11 cellular contexts compared by ENCODE assay signal in the genomic region with DNA sequence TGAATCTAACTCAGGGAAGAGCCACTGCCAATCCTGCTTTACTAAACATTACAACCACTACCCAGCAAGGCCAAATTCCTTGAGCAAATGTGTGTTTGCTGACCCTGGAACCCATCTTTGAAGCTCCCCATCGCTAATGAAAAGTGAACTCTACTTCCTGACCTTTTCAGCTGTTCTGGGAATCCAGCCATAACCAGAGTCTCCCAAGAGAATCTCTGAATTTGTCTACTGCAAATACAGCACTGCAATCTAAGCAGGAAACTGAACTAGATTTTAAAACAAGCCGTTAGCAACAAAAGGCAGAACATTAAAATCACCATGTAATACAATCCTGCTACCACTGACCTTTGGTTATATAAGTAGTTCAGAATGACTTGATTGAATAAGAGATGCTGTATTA.
DNase-seq lines count a peak whose midpoint lies in the region; ATAC-seq, FAIRE-seq and TF ChIP-seq lines count a peak whose summit lies in the region.
"Had no signal": no experiment of that assay in that cellular context is flagged by ENCODE, and none has a peak within 500 bp of the region (broad histone marks: within the 10 kb centered on the region; RNA-seq: fewer than 3 reads in every experiment).

No MANE protein-coding gene starts in this region.

- ATAC-seq in GM23338 = no peak
- no peak for ATAC-seq in HG02938 (IDR thresholded peaks at IDR 0.05; ENCODE audit: unreplicated experiment)
- ATAC-seq: activated CD8-positive, alpha-beta T cell treated with anti-CD3 and anti-CD28 coated beads for 36 hours; stimulated activated memory B cell treated with anti-CD40 and anti-IgM and Interleukin-4, amounts not matched to agents 10 μg/mL and 1 μg/mL and 100 μg/mL, for 72 hours had no signal

- H3K36me3 Mint-ChIP-seq in GM23338 (ENCODE audit: low read depth) (peaks cover 3% of the 10 kb centered on the region; the same call in 1 of the 3 replicates), astrocyte (ENCODE audit: low read depth, unreplicated experiment) (no peaks in the 10 kb centered on the region)
- H3K36me3 Mint-ChIP-seq: stimulated activated memory B cell treated with anti-CD40 and anti-IgM and Interleukin-4, amounts not matched to agents 10 μg/mL and 1 μg/mL and 100 μg/mL, for 72 hours had no signal

- H3K9ac ChIP-seq in astrocyte (ENCODE audit: low read length) = no peak overlapping the region

- H3K4me1 Mint-ChIP-seq in GM23338 (peaks cover 53% of the 10 kb centered on the region), astrocyte (ENCODE audit: low read depth, unreplicated experiment) (peaks cover 29% of the 10 kb centered on the region)
- H3K4me1 Mint-ChIP-seq: stimulated activated memory B cell treated with anti-CD40 and anti-IgM and Interleukin-4, amounts not matched to agents 10 μg/mL and 1 μg/mL and 100 μg/mL, for 72 hours had no signal

- H3K4me1 ChIP-seq in GM23338 (ENCODE audit: insufficient read depth) (peaks cover 28% of the 10 kb centered on the region), astrocyte (ENCODE audit: insufficient read depth, low read length) (peaks cover 9% of the 10 kb centered on the region), small intestine (ENCODE audit: control insufficient read depth in 2 of 2, insufficient read depth in 1 of 2, low read depth in 1 of 2, low read length in 1 of 2) (no peaks in the 10 kb centered on the region)

- H3K9me2 ChIP-seq in GM23338 (ENCODE audit: insufficient read depth) = 0 out of 2 replicates have a peak, but pooled peaks cover 3% of the 10 kb centered on the region

- peaks cover 19% of the 10 kb centered on the region for H3K79me2 ChIP-seq in GM23338 (replicated peaks; ENCODE audit: insufficient read depth)
- H3K79me2 ChIP-seq in astrocyte (ENCODE audit: insufficient read depth, low read length) = no peaks in the 10 kb centered on the region

- FAIRE-seq in astrocyte (lab: Jason Lieb, UNC) (peak; percentile 56), islet of Langerhans (lab: Jason Lieb, UNC) (peak; percentile 77), small intestine (lab: Jason Lieb, UNC) (no peak)

- H3K27ac Mint-ChIP-seq in GM23338 (no peak overlapping the region), astrocyte (ENCODE audit: unreplicated experiment) (peak overlapping the region; percentile 44)
- H3K27ac Mint-ChIP-seq: activated CD8-positive, alpha-beta T cell treated with anti-CD3 and anti-CD28 coated beads for 36 hours; stimulated activated memory B cell treated with anti-CD40 and anti-IgM and Interleukin-4, amounts not matched to agents 10 μg/mL and 1 μg/mL and 100 μg/mL, for 72 hours had no signal

- TF ChIP-seq CTCF in GM23338 (conservative IDR thresholded peaks at IDR 0.05; ENCODE audit: low read depth in 2 of 2) (no peak), astrocyte (IDR thresholded peaks at IDR 0.05; ENCODE audit: insufficient read depth, low read depth, low read length) (no peak)

- no peaks in the 10 kb centered on the region for H3F3A ChIP-seq in GM23338 (replicated peaks; ENCODE audit: low read depth)

- no peaks in the 10 kb centered on the region for H3K27me3 ChIP-seq in GM23338 (ENCODE audit: insufficient read depth)
- no peaks in the 10 kb centered on the region for H3K27me3 ChIP-seq in astrocyte (ENCODE audit: insufficient read depth, low read length)
- H3K27me3 ChIP-seq in small intestine (ENCODE audit: control insufficient read depth in 2 of 2, insufficient read depth in 2 of 2, low read length in 2 of 2) = no peaks in the 10 kb centered on the region

- H4K20me1 ChIP-seq in GM23338 (replicated peaks; ENCODE audit: insufficient read depth) (no peaks in the 10 kb centered on the region; the same call in 1 of the 2 replicates), astrocyte (ENCODE audit: insufficient read depth, low read length) (peaks cover 21% of the 10 kb centered on the region)

- H3K27ac ChIP-seq in GM23338 (ENCODE audit: low read depth) (0 out of 2 replicates have a peak overlapping the region, but pooled peaks have one; percentile 20), astrocyte (ENCODE audit: low read depth, low read length) (no peak overlapping the region), small intestine (ENCODE audit: low read depth in 1 of 2, low read length in 1 of 2) (no peak overlapping the region)
- H3K27ac ChIP-seq: psoas muscle had no signal

- intact Hi-C loops in posterior vena cava (cut with DNase I) = no loop called here

- H3K9me3 ChIP-seq in astrocyte (ENCODE audit: insufficient read depth, low read depth, low read length) (no peaks in the 10 kb centered on the region), small intestine (ENCODE audit: control insufficient read depth, low read depth) (no peaks in the 10 kb centered on the region)
- H3K9me3 ChIP-seq: psoas muscle had no signal

- WGBS in small intestine, 3 donors = 17 to 25% (median 20%) methylated on average over 2 of the region's 2 CpGs

- H3K4me3 ChIP-seq in GM23338 (no peak overlapping the region), astrocyte (ENCODE audit: insufficient read depth, low read depth, low read length) (no peak overlapping the region), small intestine (ENCODE audit: low read depth in 1 of 2, low read length in 2 of 2) (no peak overlapping the region)
- H3K4me3 ChIP-seq: psoas muscle had no signal

- no peaks in the 10 kb centered on the region; the same call in 2 of the 3 replicates for H3K9me3 Mint-ChIP-seq in GM23338
- no peaks in the 10 kb centered on the region for H3K9me3 Mint-ChIP-seq in astrocyte (ENCODE audit: unreplicated experiment)
- H3K9me3 Mint-ChIP-seq: activated CD8-positive, alpha-beta T cell treated with anti-CD3 and anti-CD28 coated beads for 36 hours; stimulated activated memory B cell treated with anti-CD40 and anti-IgM and Interleukin-4, amounts not matched to agents 10 μg/mL and 1 μg/mL and 100 μg/mL, for 72 hours had no signal

- H3K36me3 ChIP-seq in GM23338 (ENCODE audit: insufficient read depth) (no peaks in the 10 kb centered on the region), astrocyte (ENCODE audit: insufficient read depth, low read length) (no peaks in the 10 kb centered on the region), small intestine (ENCODE audit: control insufficient read depth in 2 of 2, insufficient read depth in 2 of 2, low read length in 2 of 2) (no peaks in the 10 kb centered on the region)

- H3K27me3 Mint-ChIP-seq in GM23338 (ENCODE audit: insufficient read depth, low read depth, poor library complexity) (peaks cover 4% of the 10 kb centered on the region), astrocyte (ENCODE audit: low read depth, unreplicated experiment) (no peaks in the 10 kb centered on the region)
- H3K27me3 Mint-ChIP-seq: stimulated activated memory B cell treated with anti-CD40 and anti-IgM and Interleukin-4, amounts not matched to agents 10 μg/mL and 1 μg/mL and 100 μg/mL, for 72 hours had no signal

- H2AFZ ChIP-seq in GM23338 (no peak overlapping the region), astrocyte (ENCODE audit: low read depth, low read length) (no peak overlapping the region)

- DNase-seq in GM23338 (ENCODE audit: low spot score) (no peak), astrocyte (ENCODE audit: low read depth) (peak; percentile 83), small intestine (peak; percentile 8), SHP77 treated with DMSO at 0.1 percent for 48 hours (lab: John Stamatoyannopoulos, UW) (no peak), posterior vena cava (ENCODE audit: low spot score) (no peak), NCI-H128 (lab: John Stamatoyannopoulos, UW; ENCODE audit: unreplicated experiment) (no peak)
- DNase-seq: activated CD8-positive, alpha-beta T cell treated with anti-CD3 and anti-CD28 coated beads for 36 hours; psoas muscle had no signal

- H3K4me2 ChIP-seq in GM23338 = no peak overlapping the region
- peak overlapping the region; percentile 18 for H3K4me2 ChIP-seq in astrocyte (ENCODE audit: low read length)

- H3K4me3 Mint-ChIP-seq in GM23338 = no peak overlapping the region
- H3K4me3 Mint-ChIP-seq in astrocyte (ENCODE audit: unreplicated experiment) = no peak overlapping the region
- H3K4me3 Mint-ChIP-seq: activated CD8-positive, alpha-beta T cell treated with anti-CD3 and anti-CD28 coated beads for 36 hours; stimulated activated memory B cell treated with anti-CD40 and anti-IgM and Interleukin-4, amounts not matched to agents 10 μg/mL and 1 μg/mL and 100 μg/mL, for 72 hours had no signal

TF ChIP-seq in GM23338, 12 proteins besides CTCF, POLR2A, EP300 and RAD21 (continues in another document):
- TF ChIP-seq STAT1 (IDR thresholded peaks at IDR 0.05; ENCODE audit: unreplicated experiment) (no peak), POLR2AphosphoS5 (IDR thresholded peaks at IDR 0.05; ENCODE audit: low read depth) (no peak), NANOG (IDR thresholded peaks at IDR 0.05; ENCODE audit: borderline replicate concordance) (no peak), EZH2phosphoT487 (IDR thresholded peaks at IDR 0.05; ENCODE audit: unreplicated experiment) (no peak), ZNF331 (CRISPR knock-in tag; IDR thresholded peaks at IDR 0.05; ENCODE audit: low read depth) (no peak), JUNB (IDR thresholded peaks at IDR 0.05; ENCODE audit: unreplicated experiment) (no peak)

Comparison
In these comparisons a context has a peak if more than half of its experiments do, and no peak if none do; other contexts are left out.
1. DNase-seq: peak in astrocyte (single experiment) and small intestine (single experiment); none in GM23338 (single experiment), SHP77 treated with DMSO at 0.1 percent for 48 hours (single experiment), posterior vena cava (single experiment) and NCI-H128 (single experiment).